In the genomic region with DNA sequence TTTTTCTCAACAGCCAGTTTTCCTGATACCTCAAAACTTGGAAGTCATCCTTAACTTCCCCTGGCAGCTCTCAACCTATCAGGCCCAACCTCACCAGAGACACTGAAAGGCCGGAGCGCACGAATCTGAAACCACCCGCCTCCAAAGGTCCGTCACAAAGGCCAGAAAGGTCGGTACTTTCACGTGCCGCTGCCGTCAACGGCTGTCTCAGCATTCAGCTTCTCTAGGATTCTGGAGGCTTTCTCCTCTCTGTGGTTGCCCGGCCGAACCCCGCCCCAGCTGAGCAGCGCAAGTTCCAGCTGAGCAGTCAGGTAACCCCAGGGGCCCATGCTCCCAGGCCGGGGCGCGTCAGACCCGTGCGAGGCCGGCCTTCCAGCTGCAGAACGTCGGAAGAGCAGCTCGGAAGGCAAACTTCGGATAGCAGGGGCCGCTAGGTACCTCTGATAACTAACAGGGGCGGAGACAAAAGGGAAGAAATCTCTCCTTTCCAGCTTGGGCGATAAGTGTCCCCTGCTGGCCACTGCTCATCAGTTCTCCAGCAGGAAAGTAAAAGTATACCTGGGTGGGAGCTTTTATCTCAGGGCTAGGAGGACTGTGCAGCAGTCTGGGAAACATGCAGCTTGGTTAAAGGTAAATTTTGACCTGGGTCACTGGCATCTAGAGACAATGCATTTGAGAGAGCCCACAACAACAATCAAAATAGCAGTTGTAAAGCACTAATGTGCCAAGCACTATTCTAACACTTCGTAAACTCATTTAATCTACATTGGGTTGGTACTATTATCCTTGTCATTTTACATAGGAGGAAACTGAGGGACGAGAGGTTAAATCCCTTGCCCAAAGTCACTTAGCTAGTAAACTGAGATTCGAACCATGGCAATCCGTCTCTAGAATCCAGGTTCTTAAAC, we compare ENCODE assay signal across 8 cellular contexts. TPM values are rescaled to one million over a fixed set of nuclear protein-coding genes. Genes with fewer than 3 reads are reported as not detected.
DNase-seq lines count a peak whose midpoint lies in the region; ATAC-seq, FAIRE-seq and TF ChIP-seq lines count a peak whose summit lies in the region.

No MANE protein-coding gene starts in this region.

- H3K4me1 ChIP-seq in ACC112 (ENCODE audit: control insufficient read depth, insufficient read depth, low read length, unreplicated experiment) (no peaks in the 10 kb centered on the region), tibial nerve (peaks cover 0 to 11% (median 0%) of the 10 kb centered on the region in 4 donors)

- peak in 1 of 2 donors; percentile 37 for TF ChIP-seq POLR2A in tibial nerve (IDR thresholded peaks at IDR 0.05)

- peak; percentile 91 for DNase-seq in NCI-H2227 (lab: John Stamatoyannopoulos, UW; ENCODE audit: unreplicated experiment)
- DNase-seq in activated T-helper 2 cell treated with anti-CD3 and anti-CD28 coated beads, Interferon-gamma antibody, Interleukin-2, Interleukin-4, amounts not matched to agents 10 μg/mL and 5 μg/mL and 100 μg/mL, durations not matched to agents 14 hours and 24 hours and 36 hours (ENCODE audit: low spot score), result peak; percentile 23
- DNase-seq in frontal cortex (ENCODE audit: low spot score in 2 of 2), result peak; percentile 13 to 56
- peak; percentile 36 for DNase-seq in natural killer cell
- DNase-seq in tibial nerve (ENCODE audit: low spot score in 2 of 2), result peak; percentile 65 to 75

- H3K36me3 Mint-ChIP-seq in activated T-helper 2 cell treated with anti-CD3 and anti-CD28 coated beads, Interferon-gamma antibody, Interleukin-2, Interleukin-4, amounts not matched to agents 10 μg/mL and 5 μg/mL and 100 μg/mL, durations not matched to agents 14 hours and 24 hours and 36 hours (ENCODE audit: low read depth), result peaks cover 83% of the 10 kb centered on the region
- H3K36me3 Mint-ChIP-seq in natural killer cell, result peaks cover 26% of the 10 kb centered on the region

- no peak for FAIRE-seq in frontal cortex (lab: Jason Lieb, UNC)

- peak; percentile 97 for ATAC-seq in GM18502 (IDR thresholded peaks at IDR 0.05; ENCODE audit: poor library complexity, unreplicated experiment)
- ATAC-seq in HG02943 (IDR thresholded peaks at IDR 0.05; ENCODE audit: low read depth, unreplicated experiment), result peak; percentile 83
- peak; percentile 79 to 90 (median 89) for ATAC-seq in natural killer cell

- H3K27ac ChIP-seq in ACC112 (ENCODE audit: low read depth, low read length) (peak overlapping the region; percentile 63), tibial nerve (peak overlapping the region; percentile 11 to 81 (median 57))

- H3K27me3 Mint-ChIP-seq in activated T-helper 2 cell treated with anti-CD3 and anti-CD28 coated beads, Interferon-gamma antibody, Interleukin-2, Interleukin-4, amounts not matched to agents 10 μg/mL and 5 μg/mL and 100 μg/mL, durations not matched to agents 14 hours and 24 hours and 36 hours (ENCODE audit: low read depth), result no peaks in the 10 kb centered on the region
- no peaks in the 10 kb centered on the region for H3K27me3 Mint-ChIP-seq in natural killer cell (ENCODE audit: low read depth in 2 of 2)

- intact Hi-C loops in activated T-helper 2 cell treated with anti-CD3 and anti-CD28 coated beads, Interferon-gamma antibody, Interleukin-2, Interleukin-4, amounts not matched to agents 10 μg/mL and 5 μg/mL and 100 μg/mL, durations not matched to agents 14 hours and 24 hours and 36 hours (cut with micrococcal nuclease), result no loop called here
- intact Hi-C loops in natural killer cell (cut with micrococcal nuclease), result no loop called here

- peaks cover 0 to 7% (median 0%) of the 10 kb centered on the region in 4 donors for H3K9me3 ChIP-seq in tibial nerve

- 20 to 27% methylated on average over 20 to 25 of the region's 31 CpGs for WGBS in tibial nerve, 2 donors

- H3K4me3 ChIP-seq in ACC112 (ENCODE audit: low read depth, low read length), result peak overlapping the region; percentile 74
- H3K4me3 ChIP-seq in tibial nerve, result peak overlapping the region; percentile 10 to 53 (median 39)

- peaks cover 8% of the 10 kb centered on the region for H3K79me2 ChIP-seq in ACC112 (ENCODE audit: control insufficient read depth, insufficient read depth, low read length, unreplicated experiment)

- H3K27me3 ChIP-seq in ACC112 (ENCODE audit: insufficient read depth, low read length) (no peaks in the 10 kb centered on the region), tibial nerve (no peaks in the 10 kb centered on the region)

- peak overlapping the region; percentile 60 for H3K4me3 Mint-ChIP-seq in activated T-helper 2 cell treated with anti-CD3 and anti-CD28 coated beads, Interferon-gamma antibody, Interleukin-2, Interleukin-4, amounts not matched to agents 10 μg/mL and 5 μg/mL and 100 μg/mL, durations not matched to agents 14 hours and 24 hours and 36 hours (ENCODE audit: low read depth)
- H3K4me3 Mint-ChIP-seq in natural killer cell, result peak overlapping the region; percentile 85

- no peak overlapping the region for H3K27ac Mint-ChIP-seq in activated T-helper 2 cell treated with anti-CD3 and anti-CD28 coated beads, Interferon-gamma antibody, Interleukin-2, Interleukin-4, amounts not matched to agents 10 μg/mL and 5 μg/mL and 100 μg/mL, durations not matched to agents 14 hours and 24 hours and 36 hours
- H3K27ac Mint-ChIP-seq in natural killer cell, result peak overlapping the region; percentile 65 to 91

- H3K36me3 ChIP-seq in ACC112 (ENCODE audit: insufficient read depth, low read length), result peaks cover 49% of the 10 kb centered on the region
- peaks cover 3 to 71% (median 4%) of the 10 kb centered on the region in 3 donors for H3K36me3 ChIP-seq in tibial nerve

- peaks cover 6% of the 10 kb centered on the region for H3K9me3 Mint-ChIP-seq in activated T-helper 2 cell treated with anti-CD3 and anti-CD28 coated beads, Interferon-gamma antibody, Interleukin-2, Interleukin-4, amounts not matched to agents 10 μg/mL and 5 μg/mL and 100 μg/mL, durations not matched to agents 14 hours and 24 hours and 36 hours
- no peaks in the 10 kb centered on the region for H3K9me3 Mint-ChIP-seq in natural killer cell

- peak; percentile 62 to 80 for TF ChIP-seq EP300 in tibial nerve (IDR thresholded peaks at IDR 0.05)

- TF ChIP-seq CTCF in natural killer cell (IDR thresholded peaks at IDR 0.05) (no peak), tibial nerve (IDR thresholded peaks at IDR 0.05) (peak in 2 of 5 experiments; percentile 25 to 38)

- H3K4me1 Mint-ChIP-seq in activated T-helper 2 cell treated with anti-CD3 and anti-CD28 coated beads, Interferon-gamma antibody, Interleukin-2, Interleukin-4, amounts not matched to agents 10 μg/mL and 5 μg/mL and 100 μg/mL, durations not matched to agents 14 hours and 24 hours and 36 hours (ENCODE audit: low read depth), result peaks cover 13% of the 10 kb centered on the region
- peaks cover 38 to 55% of the 10 kb centered on the region in 2 donors for H3K4me1 Mint-ChIP-seq in natural killer cell

- H2AFZ ChIP-seq in ACC112 (ENCODE audit: low read length, unreplicated experiment), result peak overlapping the region; percentile 70

RNA-seq across cellular contexts. Expression of a gene that starts 16.1 kb away (rescaled TPM):
- total RNA-seq in activated T-helper 2 cell treated with anti-CD3 and anti-CD28 coated beads, Interferon-gamma antibody, Interleukin-2, Interleukin-4, amounts not matched to agents 10 μg/mL and 5 μg/mL and 100 μg/mL, durations not matched to agents 14 hours and 24 hours and 36 hours, result 5.3 and 5.7 TPM in 2 replicates
- total RNA-seq in frontal cortex, result 18.8 TPM
- total RNA-seq in natural killer cell, result 1 to 10 TPM; 3.5 to 4.9 (median 3.9) TPM
- 1 to 10 TPM; 4.7 to 7.8 (median 7.2) TPM for total RNA-seq in tibial nerve

RNA-seq across cellular contexts. Expression of a gene that starts 33.7 kb away (rescaled TPM):
- 3.5 TPM in 2 replicates for total RNA-seq in activated T-helper 2 cell treated with anti-CD3 and anti-CD28 coated beads, Interferon-gamma antibody, Interleukin-2, Interleukin-4, amounts not matched to agents 10 μg/mL and 5 μg/mL and 100 μg/mL, durations not matched to agents 14 hours and 24 hours and 36 hours
- total RNA-seq in frontal cortex (7.3 TPM), natural killer cell (1 to 10 TPM; 3.1 to 6.0 (median 4.7) TPM), tibial nerve (10 to 100 TPM in 1 of 4 donors, 1 to 10 TPM in 3; 4.5 to 15.1 (median 7.1) TPM)

RNA-seq across cellular contexts. Expression of a gene that starts 47.5 kb away (rescaled TPM):
- 1.5 and 1.9 TPM in 2 replicates for total RNA-seq in activated T-helper 2 cell treated with anti-CD3 and anti-CD28 coated beads, Interferon-gamma antibody, Interleukin-2, Interleukin-4, amounts not matched to agents 10 μg/mL and 5 μg/mL and 100 μg/mL, durations not matched to agents 14 hours and 24 hours and 36 hours
- 13.5 TPM for total RNA-seq in frontal cortex
- 1 to 10 TPM in 1 of 3 donors, under 1 TPM in 2; 0.65 to 2.2 (median 0.72) TPM for total RNA-seq in natural killer cell
- 10 to 100 TPM in 2 of 4 donors, 1 to 10 TPM in 2; 6.3 to 12.8 (median 9.2) TPM for total RNA-seq in tibial nerve

RNA-seq across cellular contexts. Expression of a gene that starts 59.8 kb away (rescaled TPM):
- total RNA-seq in activated T-helper 2 cell treated with anti-CD3 and anti-CD28 coated beads, Interferon-gamma antibody, Interleukin-2, Interleukin-4, amounts not matched to agents 10 μg/mL and 5 μg/mL and 100 μg/mL, durations not matched to agents 14 hours and 24 hours and 36 hours, result 0.48 and 0.50 TPM in 2 replicates
- total RNA-seq in frontal cortex (11.0 TPM), natural killer cell (under 1 TPM in 2 of 3 donors, not detected in 1; 0.36 to 0.55 TPM), tibial nerve (1 to 10 TPM; 1.5 to 6.6 (median 2.6) TPM)

Comparison
In these comparisons a context has a peak if more than half of its experiments do, and no peak if none do; other contexts are left out.
1. Peak in every context shown above with its lines: DNase-seq, ATAC-seq, H3K4me3 ChIP-seq and H3K27ac ChIP-seq.
2. DNase-seq: peak in every context shown above with its lines; median percentile 91 in NCI-H2227; 70 in tibial nerve; 36 in natural killer cell; 34 in frontal cortex; 23 in activated T-helper 2 cell treated with anti-CD3 and anti-CD28 coated beads, Interferon-gamma antibody, Interleukin-2, Interleukin-4, amounts not matched to agents 10 μg/mL and 5 μg/mL and 100 μg/mL, durations not matched to agents 14 hours and 24 hours and 36 hours.